In genomic region chr9:133684461-133685361, GRCh38 we compare ENCODE assay signal across 11 cellular contexts. TPM values are rescaled to one million over a fixed set of nuclear protein-coding genes. Genes with fewer than 3 reads are reported as not detected.
A peak's percentile ranks its signal among the peaks of the same experiment; 100 is the strongest.
DNase-seq lines count a peak whose midpoint lies in the region; FAIRE-seq and TF ChIP-seq lines count a peak whose summit lies in the region.
"Had no signal": no experiment of that assay in that cellular context is flagged by ENCODE, and none has a peak within 500 bp of the region (broad histone marks: within the 10 kb centered on the region; RNA-seq: fewer than 3 reads in every experiment).

No MANE protein-coding gene starts in this region.

- H3K79me2 ChIP-seq in OCI-LY7 (ENCODE audit: insufficient read depth, low read depth, low read length): no peaks in the 10 kb centered on the region

- H3K9me3 Mint-ChIP-seq in osteocyte (ENCODE audit: unreplicated experiment): no peaks in the 10 kb centered on the region

- TF ChIP-seq CTCF in OCI-LY7 (conservative IDR thresholded peaks at IDR 0.05; ENCODE audit: low read length) (no peak), osteocyte (IDR thresholded peaks at IDR 0.05) (no peak)

- intact Hi-C loops in OCI-LY7 (cut with micrococcal nuclease; ENCODE audit: unreplicated experiment): no loop called here

- H3K27ac ChIP-seq in OCI-LY7 (ENCODE audit: low read depth, low read length, poor library complexity, severe bottlenecking) (no peak overlapping the region), small intestine (ENCODE audit: low read depth in 1 of 2, low read length in 1 of 2) (peak overlapping the region; percentile 71 to 86)

- H3K36me3 Mint-ChIP-seq in osteocyte (ENCODE audit: unreplicated experiment): no peaks in the 10 kb centered on the region

- H3K4me1 ChIP-seq in OCI-LY7 (ENCODE audit: insufficient read depth, low read length, poor library complexity, severe bottlenecking) (peaks cover 20% of the 10 kb centered on the region), small intestine (ENCODE audit: control insufficient read depth in 2 of 2, insufficient read depth in 1 of 2, low read depth in 1 of 2, low read length in 1 of 2) (no peaks in the 10 kb centered on the region)

- no peak overlapping the region for H3K4me3 Mint-ChIP-seq in osteocyte (ENCODE audit: unreplicated experiment)

- DNase-seq in OCI-LY7 (ENCODE audit: low spot score): no peak
- peak in 43 of 56 donors; percentile 26 to 90 (median 67) for DNase-seq in amygdala (lab: John Stamatoyannopoulos, UW)
- DNase-seq in hypothalamus (lab: John Stamatoyannopoulos, UW): peak in 38 of 51 donors; percentile 26 to 96 (median 66)
- DNase-seq in small intestine: no peak
- no peak for DNase-seq in NCI-H345 (lab: John Stamatoyannopoulos, UW)
- DNase-seq in HK-2 (ENCODE audit: unreplicated experiment): no peak
- DNase-seq in osteocyte (ENCODE audit: extremely low spot score, unreplicated experiment): no peak
- DNase-seq: Caco-2, NCI-H2029 had no signal

- H2AFZ ChIP-seq in OCI-LY7 (ENCODE audit: low read length): no peak overlapping the region

- H3K9me2 ChIP-seq in OCI-LY7 (ENCODE audit: insufficient read depth, low read length): no peaks in the 10 kb centered on the region

- H3K4me3 ChIP-seq in OCI-LY7 (ENCODE audit: low read depth, low read length, poor library complexity, severe bottlenecking) (no peak overlapping the region), small intestine (ENCODE audit: low read depth in 1 of 2, low read length in 2 of 2) (no peak overlapping the region)
- H3K4me3 ChIP-seq: left lung had no signal

- H3K9me3 ChIP-seq in OCI-LY7 (ENCODE audit: low read length) (no peaks in the 10 kb centered on the region), small intestine (ENCODE audit: control insufficient read depth, low read depth) (no peaks in the 10 kb centered on the region)
- H3K9me3 ChIP-seq: Caco-2, left lung had no signal

- H4K20me1 ChIP-seq in OCI-LY7 (ENCODE audit: insufficient read depth, low read length): no peaks in the 10 kb centered on the region

- 66 to 78% (median 70%) methylated on average over 29 to 31 of the region's 31 CpGs for WGBS in small intestine, 3 donors

- BruUV-seq in OCI-LY7 (replicated peaks; lab: Mats Ljungman, UMichigan): no TSS peak

- H3K4me1 Mint-ChIP-seq in osteocyte (ENCODE audit: unreplicated experiment): no peaks in the 10 kb centered on the region

- H3K36me3 ChIP-seq in OCI-LY7 (ENCODE audit: insufficient read depth, low read length) (peaks cover 44% of the 10 kb centered on the region), small intestine (ENCODE audit: control insufficient read depth in 2 of 2, insufficient read depth in 2 of 2, low read length in 2 of 2) (no peaks in the 10 kb centered on the region)
- H3K36me3 ChIP-seq: left lung had no signal

- no peak for FAIRE-seq in small intestine (lab: Jason Lieb, UNC)
- FAIRE-seq: colon had no signal

- 0 out of 2 replicates have a peak overlapping the region, but pooled peaks have one; percentile 46 for H3K4me2 ChIP-seq in OCI-LY7 (ENCODE audit: low read length)

- POLR2A ChIA-PET in OCI-LY7 (lab: Charles Lee): no interaction called here

- no peak overlapping the region for H3K27ac Mint-ChIP-seq in osteocyte (ENCODE audit: unreplicated experiment)

- CTCF ChIA-PET in OCI-LY7 (lab: Charles Lee; ENCODE audit: unreplicated experiment): no interaction called here

- H3K27me3 ChIP-seq in small intestine (ENCODE audit: control insufficient read depth in 2 of 2, insufficient read depth in 2 of 2, low read length in 2 of 2): peaks cover 0 to 2% of the 10 kb centered on the region in 2 donors
- H3K27me3 ChIP-seq: left lung had no signal

- H3K27me3 Mint-ChIP-seq in osteocyte (ENCODE audit: unreplicated experiment): no peaks in the 10 kb centered on the region

RNA-seq across cellular contexts. Expression of gene DBH, which starts 48.5 kb away (rescaled TPM):
- not detected in 2 replicates for total RNA-seq in OCI-LY7 (2014; rRNA removed; shearing (Covaris generic))
- not detected in 2 replicates for total RNA-seq in OCI-LY7 (2022)
- polyA plus RNA-seq in small intestine: under 1 TPM in 1 of 3 donors, not detected in 2; 0.13 TPM
- not detected in 2 replicates for total RNA-seq in osteocyte
- total RNA-seq: Caco-2 had no signal

RNA-seq across cellular contexts. Expression of gene SARDH, which starts 53.4 kb away (rescaled TPM):
- total RNA-seq in OCI-LY7 (2014; rRNA removed; shearing (Covaris generic)): 52.3 and 60.8 TPM in 2 replicates
- total RNA-seq in OCI-LY7 (2022) (39.4 and 42.8 TPM in 2 replicates), osteocyte (0.21 and 0.56 TPM in 2 replicates)
- polyA plus RNA-seq in small intestine: under 1 TPM in 2 of 3 donors, not detected in 1; 0.51 to 0.54 TPM

Comparison
In these comparisons a context has a peak if more than half of its experiments do, and no peak if none do; other contexts are left out.
1. DNase-seq: peak in amygdala (43 of 56) and hypothalamus (38 of 51); none in OCI-LY7 (single experiment), small intestine (single experiment), NCI-H345 (single experiment), HK-2 (single experiment) and osteocyte (single experiment).
2. RNA of gene SARDH, which starts 53.4 kb away (total RNA-seq): 39.4 to 60.8 TPM in OCI-LY7; 0.21 to 0.56 TPM in osteocyte; every median in the first group is over 10 times any median in the second.